In genomic region chr1:211518330-211519289, GRCh38 we compare ENCODE assay signal across 12 cellular contexts.
DNase-seq lines count a peak whose midpoint lies in the region; ATAC-seq, FAIRE-seq and TF ChIP-seq lines count a peak whose summit lies in the region.
"Had no signal": no experiment of that assay in that cellular context is flagged by ENCODE, and none has a peak within 500 bp of the region (broad histone marks: within the 10 kb centered on the region; RNA-seq: fewer than 3 reads in every experiment).

No MANE protein-coding gene starts in this region.

- no peak for FAIRE-seq in RCC 7860 (lab: Jason Lieb, UNC)

- ATAC-seq in GM19043 (IDR thresholded peaks at IDR 0.05; ENCODE audit: low read depth, unreplicated experiment) (peak; percentile 48), HG02588 (IDR thresholded peaks at IDR 0.05; ENCODE audit: unreplicated experiment) (peak; percentile 40), HG03520 (IDR thresholded peaks at IDR 0.05; ENCODE audit: unreplicated experiment) (peak; percentile 43)
- ATAC-seq in stimulated activated naive B cell treated with anti-CD40 and anti-IgM and Interleukin-4, amounts not matched to agents 10 μg/mL and 1 μg/mL and 100 μg/mL, for 72 hours (replicated peaks) = peak; percentile 64 to 66
- ATAC-seq: left ventricle myocardium superior had no signal

- no peaks in the 10 kb centered on the region for H3K36me3 Mint-ChIP-seq in stimulated activated naive B cell treated with anti-CD40 and anti-IgM and Interleukin-4, amounts not matched to agents 10 μg/mL and 1 μg/mL and 100 μg/mL, for 72 hours
- H3K36me3 Mint-ChIP-seq in activated naive CD4-positive, alpha-beta T cell treated with anti-CD3 and anti-CD28 coated beads, Interleukin-2, amount 10 ng/mL, durations not matched to agents 7 days and 5 days = no peaks in the 10 kb centered on the region

- no peak overlapping the region for H3K4me3 Mint-ChIP-seq in stimulated activated naive B cell treated with anti-CD40 and anti-IgM and Interleukin-4, amounts not matched to agents 10 μg/mL and 1 μg/mL and 100 μg/mL, for 72 hours
- H3K4me3 Mint-ChIP-seq in activated naive CD4-positive, alpha-beta T cell treated with anti-CD3 and anti-CD28 coated beads, Interleukin-2, amount 10 ng/mL, durations not matched to agents 7 days and 5 days = no peak overlapping the region
- H3K4me3 Mint-ChIP-seq: activated T-cell treated with anti-CD3 and anti-CD28 coated beads, Interleukin-2, amount 50 U/mL, for 24 hours had no signal

- H3K4me1 Mint-ChIP-seq in stimulated activated naive B cell treated with anti-CD40 and anti-IgM and Interleukin-4, amounts not matched to agents 10 μg/mL and 1 μg/mL and 100 μg/mL, for 72 hours = peaks cover 39 to 53% of the 10 kb centered on the region in 2 donors
- peaks cover 39% of the 10 kb centered on the region for H3K4me1 Mint-ChIP-seq in activated naive CD4-positive, alpha-beta T cell treated with anti-CD3 and anti-CD28 coated beads, Interleukin-2, amount 10 ng/mL, durations not matched to agents 7 days and 5 days

- H3K9me3 Mint-ChIP-seq in stimulated activated naive B cell treated with anti-CD40 and anti-IgM and Interleukin-4, amounts not matched to agents 10 μg/mL and 1 μg/mL and 100 μg/mL, for 72 hours = no peaks in the 10 kb centered on the region
- H3K9me3 Mint-ChIP-seq in activated naive CD4-positive, alpha-beta T cell treated with anti-CD3 and anti-CD28 coated beads, Interleukin-2, amount 10 ng/mL, durations not matched to agents 7 days and 5 days = no peaks in the 10 kb centered on the region
- H3K9me3 Mint-ChIP-seq: activated T-cell treated with anti-CD3 and anti-CD28 coated beads, Interleukin-2, amount 50 U/mL, for 24 hours had no signal

- DNase-seq in stimulated activated naive B cell treated with anti-CD40 and anti-IgM and Interleukin-4, amounts not matched to agents 10 μg/mL and 1 μg/mL and 100 μg/mL, for 72 hours = no peak
- no peak for DNase-seq in activated naive CD4-positive, alpha-beta T cell treated with anti-CD3 and anti-CD28 coated beads, Interleukin-2, amount 10 ng/mL, durations not matched to agents 7 days and 5 days
- DNase-seq in RCC 7860 (ENCODE audit: low spot score) (no peak), HEK293T (ENCODE audit: extremely low spot score) (no peak)
- DNase-seq: activated T-cell treated with anti-CD3 and anti-CD28 coated beads, Interleukin-2, amount 50 U/mL, for 24 hours; cerebellar nuclear complex; foreskin fibroblast; left ventricle myocardium superior; retina had no signal

- no peak overlapping the region for H3K27ac Mint-ChIP-seq in stimulated activated naive B cell treated with anti-CD40 and anti-IgM and Interleukin-4, amounts not matched to agents 10 μg/mL and 1 μg/mL and 100 μg/mL, for 72 hours
- no peak overlapping the region for H3K27ac Mint-ChIP-seq in activated naive CD4-positive, alpha-beta T cell treated with anti-CD3 and anti-CD28 coated beads, Interleukin-2, amount 10 ng/mL, durations not matched to agents 7 days and 5 days
- H3K27ac Mint-ChIP-seq: activated T-cell treated with anti-CD3 and anti-CD28 coated beads, Interleukin-2, amount 50 U/mL, for 24 hours had no signal

- H3K27me3 Mint-ChIP-seq in stimulated activated naive B cell treated with anti-CD40 and anti-IgM and Interleukin-4, amounts not matched to agents 10 μg/mL and 1 μg/mL and 100 μg/mL, for 72 hours = peaks cover 3 to 8% of the 10 kb centered on the region in 2 donors
- H3K27me3 Mint-ChIP-seq in activated naive CD4-positive, alpha-beta T cell treated with anti-CD3 and anti-CD28 coated beads, Interleukin-2, amount 10 ng/mL, durations not matched to agents 7 days and 5 days = peaks cover 26% of the 10 kb centered on the region

- CTCF ChIA-PET in activated naive CD4-positive, alpha-beta T cell treated with anti-CD3 and anti-CD28 coated beads, Interleukin-2, amount 10 ng/mL, durations not matched to agents 7 days and 5 days (lab: Charles Lee) = interaction anchor here (0.8 to 1.2 kb wide), 3 partner anchors 9 to 34 kb away, joined by 3 to 8 read pairs (median 4); no protein-coding TSS in a partner anchor
- CTCF ChIA-PET in HEK293T (lab: Yijun Ruan, JAX) = no interaction called here

- POLR2A ChIA-PET in HEK293T (lab: Yijun Ruan, JAX) = no interaction called here

TF ChIP-seq in HEK293T, 16 proteins besides CTCF, POLR2A, EP300 and RAD21:
- no peak for TF ChIP-seq FOXK2 (IDR thresholded peaks at IDR 0.05)
- no peak for TF ChIP-seq NFRKB (IDR thresholded peaks at IDR 0.05)
- TF ChIP-seq FOXM1 (IDR thresholded peaks at IDR 0.05; ENCODE audit: borderline replicate concordance) = no peak
- no peak for TF ChIP-seq SP1 (IDR thresholded peaks at IDR 0.05)
- TF ChIP-seq ARNT (IDR thresholded peaks at IDR 0.05) = no peak
- no peak for TF ChIP-seq CTBP1 (IDR thresholded peaks at IDR 0.05; ENCODE audit: borderline replicate concordance)
- no peak for TF ChIP-seq TARDBP (IDR thresholded peaks at IDR 0.05)
- no peak for TF ChIP-seq PKNOX1 (IDR thresholded peaks at IDR 0.05)
- no peak for TF ChIP-seq FOXA1 (IDR thresholded peaks at IDR 0.05)
- TF ChIP-seq HDGF (IDR thresholded peaks at IDR 0.05; ENCODE audit: borderline replicate concordance) = no peak
- TF ChIP-seq ELF4 (IDR thresholded peaks at IDR 0.05) = no peak
- no peak for TF ChIP-seq LEF1 (IDR thresholded peaks at IDR 0.05; ENCODE audit: borderline replicate concordance)
- TF ChIP-seq SUZ12 (IDR thresholded peaks at IDR 0.05) = no peak
- no peak for TF ChIP-seq L3MBTL2 (conservative IDR thresholded peaks at IDR 0.05)
- TF ChIP-seq BHLHE40 (IDR thresholded peaks at IDR 0.05; ENCODE audit: borderline replicate concordance) = no peak
- TF ChIP-seq ZNF384 (IDR thresholded peaks at IDR 0.05) = no peak
